Comparison of ENCODE assay signal across 8 cellular contexts in the genomic region with DNA sequence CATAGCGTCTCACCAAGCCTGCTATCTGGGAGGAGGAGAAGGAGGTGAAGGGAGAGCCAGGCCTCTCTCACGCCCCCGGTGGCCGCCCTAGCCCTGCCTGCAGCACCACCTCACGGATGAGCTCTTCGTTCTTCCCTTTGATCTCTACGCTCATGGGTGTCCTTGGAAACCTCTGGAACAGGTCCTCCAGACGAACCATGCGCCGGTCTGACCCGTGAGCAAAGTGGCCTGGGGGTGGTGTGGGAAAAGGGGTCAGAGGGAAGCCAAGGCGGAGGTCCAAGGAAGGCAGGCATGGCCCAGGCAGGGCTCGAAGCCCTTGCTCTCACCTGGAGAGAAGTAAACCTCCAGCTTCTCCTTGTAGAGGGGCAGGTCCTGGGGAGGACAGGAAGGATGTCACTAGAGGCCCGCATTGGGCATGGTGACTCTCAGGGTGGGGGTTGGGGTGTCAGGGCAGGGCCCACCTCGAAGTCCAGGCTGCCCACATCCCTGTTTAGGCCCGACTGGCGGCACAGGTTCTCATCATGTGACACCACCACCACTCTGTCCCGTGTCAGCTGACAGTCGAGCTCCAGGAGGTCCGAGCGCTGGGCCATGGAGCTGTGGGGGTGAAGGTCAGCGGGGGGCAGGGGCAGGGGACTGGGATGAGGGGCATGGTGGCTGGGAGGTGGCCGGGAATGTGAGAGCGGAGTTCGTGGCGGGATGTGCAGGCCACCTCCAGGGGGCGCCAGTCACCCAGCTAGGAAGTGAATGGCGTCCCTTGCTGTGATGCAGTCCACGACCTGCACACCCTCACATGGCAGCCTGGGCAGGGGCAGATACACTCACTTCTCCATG. TPM values are rescaled to one million over a fixed set of nuclear protein-coding genes. Genes with fewer than 3 reads are reported as not detected.
A peak's percentile ranks its signal among the peaks of the same experiment; 100 is the strongest.
DNase-seq lines count a peak whose midpoint lies in the region; ATAC-seq, FAIRE-seq and TF ChIP-seq lines count a peak whose summit lies in the region.

No MANE protein-coding gene starts in this region.

- no peak overlapping the region for H2AFZ ChIP-seq in SU-DHL-6 (ENCODE audit: low read depth, low read length, severe bottlenecking)
- H2AFZ ChIP-seq in astrocyte (ENCODE audit: low read depth, low read length) = no peak overlapping the region

- no peaks in the 10 kb centered on the region for H3K9me3 Mint-ChIP-seq in astrocyte (ENCODE audit: unreplicated experiment)

- no peak for ATAC-seq in HG02970 (IDR thresholded peaks at IDR 0.05; ENCODE audit: low FRiP score, unreplicated experiment)

- H4K20me1 ChIP-seq in SU-DHL-6 (ENCODE audit: low read depth, low read length) = no peaks in the 10 kb centered on the region
- no peaks in the 10 kb centered on the region for H4K20me1 ChIP-seq in astrocyte (ENCODE audit: insufficient read depth, low read length)

- peaks cover 9% of the 10 kb centered on the region for H3K36me3 Mint-ChIP-seq in astrocyte (ENCODE audit: low read depth, unreplicated experiment)

- no peak overlapping the region for H3K4me3 Mint-ChIP-seq in astrocyte (ENCODE audit: unreplicated experiment)

- DNase-seq in ACHN (peak; percentile 60), GM19240 (ENCODE audit: insufficient read length, low spot score) (peak; percentile 43), astrocyte (ENCODE audit: low read depth) (no peak), islet precursor cell (peak; percentile 91), NCI-H2081 treated with DMSO at 0.1 percent for 48 hours (lab: John Stamatoyannopoulos, UW) (no peak)
- DNase-seq in stimulated activated CD4-positive, alpha-beta T cell treated with anti-CD3 and anti-CD28 coated beads, TNF-alpha, amount 100 ng/mL, for 24 hours (ENCODE audit: low read depth in 3 of 3) = peak; percentile 46 to 70 (median 52)

- peaks cover 7% of the 10 kb centered on the region; the same call in 1 of the 2 replicates for H3F3A ChIP-seq in SU-DHL-6 (ENCODE audit: insufficient read depth)

- H3K9me3 ChIP-seq in SU-DHL-6 (ENCODE audit: insufficient read depth, low read length) (no peaks in the 10 kb centered on the region), astrocyte (ENCODE audit: insufficient read depth, low read depth, low read length) (no peaks in the 10 kb centered on the region)

- H3K9ac ChIP-seq in SU-DHL-6 (ENCODE audit: low read length) (no peak overlapping the region), astrocyte (ENCODE audit: low read length) (no peak overlapping the region)

- no peak overlapping the region for H3K4me3 ChIP-seq in SU-DHL-6 (ENCODE audit: insufficient read depth, low read length, poor library complexity, severe bottlenecking)
- H3K4me3 ChIP-seq in astrocyte (ENCODE audit: insufficient read depth, low read depth, low read length) = no peak overlapping the region

- H3K36me3 ChIP-seq in SU-DHL-6 (ENCODE audit: low read length) (no peaks in the 10 kb centered on the region), astrocyte (ENCODE audit: insufficient read depth, low read length) (peaks cover 5% of the 10 kb centered on the region)

- no peak overlapping the region for H3K27ac Mint-ChIP-seq in astrocyte (ENCODE audit: unreplicated experiment)

- no peaks in the 10 kb centered on the region for H3K4me1 ChIP-seq in astrocyte (ENCODE audit: insufficient read depth, low read length)

- no peak for FAIRE-seq in astrocyte (lab: Jason Lieb, UNC)

- no peaks in the 10 kb centered on the region for H3K9me2 ChIP-seq in SU-DHL-6 (replicated peaks; ENCODE audit: insufficient read depth, low read length)

- H3K79me2 ChIP-seq in SU-DHL-6 (ENCODE audit: insufficient read depth, low read length) (no peaks in the 10 kb centered on the region), astrocyte (ENCODE audit: insufficient read depth, low read length) (no peaks in the 10 kb centered on the region)

- no peaks in the 10 kb centered on the region for H3K27me3 ChIP-seq in SU-DHL-6 (ENCODE audit: low read length)
- no peaks in the 10 kb centered on the region for H3K27me3 ChIP-seq in astrocyte (ENCODE audit: insufficient read depth, low read length)

- no peak overlapping the region for H3K27ac ChIP-seq in SU-DHL-6 (ENCODE audit: low read depth, low read length)
- H3K27ac ChIP-seq in astrocyte (ENCODE audit: low read depth, low read length) = no peak overlapping the region

- TF ChIP-seq CTCF in SU-DHL-6 (IDR thresholded peaks at IDR 0.05; ENCODE audit: insufficient read depth, low read length, poor library complexity, severe bottlenecking) (peak; percentile 66), astrocyte (IDR thresholded peaks at IDR 0.05; ENCODE audit: insufficient read depth, low read depth, low read length) (peak; percentile 22)

- peaks cover 6% of the 10 kb centered on the region for H3K4me1 Mint-ChIP-seq in astrocyte (ENCODE audit: low read depth, unreplicated experiment)

- H3K27me3 Mint-ChIP-seq in astrocyte (ENCODE audit: low read depth, unreplicated experiment) = no peaks in the 10 kb centered on the region

- in situ Hi-C loops in ACHN (cut with HindIII; ENCODE audit: low pct_ligation_motif_present, low pct_unique_long_range_greater_than_20kb, low sequenced_read_pairs) = no loop called here

- no peak overlapping the region for H3K4me2 ChIP-seq in SU-DHL-6 (ENCODE audit: low read depth, low read length, poor library complexity, severe bottlenecking)
- H3K4me2 ChIP-seq in astrocyte (ENCODE audit: low read length) = no peak overlapping the region

RNA-seq across cellular contexts. Expression of a gene that starts 0.9 kb away (rescaled TPM):
- total RNA-seq in astrocyte = 1.8 and 3.6 TPM in 2 replicates

RNA-seq across cellular contexts. Expression of a gene that starts 10.6 kb away (rescaled TPM):
- total RNA-seq in astrocyte = 28.7 and 35.1 TPM in 2 replicates

RNA-seq across cellular contexts. Expression of a gene that starts 16.4 kb away (rescaled TPM):
- total RNA-seq in astrocyte = 20.5 and 25.2 TPM in 2 replicates

RNA-seq across cellular contexts. Expression of a gene that starts 20.7 kb away (rescaled TPM):
- total RNA-seq in astrocyte = 0.22 and 0.27 TPM in 2 replicates

RNA-seq across cellular contexts. Expression of a gene that starts 36.6 kb away (rescaled TPM):
- total RNA-seq in astrocyte = 140 TPM in 2 replicates

Comparison
In these comparisons a context has a peak if more than half of its experiments do, and no peak if none do; other contexts are left out.
1. DNase-seq: peak in ACHN (single experiment), GM19240 (single experiment), islet precursor cell (single experiment) and stimulated activated CD4-positive, alpha-beta T cell treated with anti-CD3 and anti-CD28 coated beads, TNF-alpha, amount 100 ng/mL, for 24 hours (3 of 3); none in astrocyte (single experiment) and NCI-H2081 treated with DMSO at 0.1 percent for 48 hours (single experiment).